Comparison of ENCODE assay signal across 9 cellular contexts in genomic region chr6:142927904-142928303, GRCh38. TPM values are rescaled to one million over a fixed set of nuclear protein-coding genes. Genes with fewer than 3 reads are reported as not detected.
DNase-seq lines count a peak whose midpoint lies in the region; ATAC-seq and TF ChIP-seq lines count a peak whose summit lies in the region.
"Had no signal": no experiment of that assay in that cellular context is flagged by ENCODE, and none has a peak within 500 bp of the region (broad histone marks: within the 10 kb centered on the region; RNA-seq: fewer than 3 reads in every experiment).

No MANE protein-coding gene starts in this region.

- peak overlapping the region; percentile 50 for H3K23ac ChIP-seq in IMR-90 (ENCODE audit: low read depth, low read length)

- ATAC-seq in DND-41 (ENCODE audit: insufficient read depth, low read depth) (peak; percentile 74), IMR-90 (ENCODE audit: low read depth) (no peak), naive B cell (ENCODE audit: low read depth in 2 of 2) (peak; percentile 17 to 20), GM21786 (IDR thresholded peaks at IDR 0.05; ENCODE audit: unreplicated experiment) (no peak)

- peaks cover 29% of the 10 kb centered on the region for H3K4me1 ChIP-seq in DND-41 (ENCODE audit: insufficient read depth, low read length)
- peaks cover under 1% of the 10 kb centered on the region; the same call in 1 of the 2 replicates for H3K4me1 ChIP-seq in IMR-90 (ENCODE audit: control insufficient read depth, insufficient read depth, low read length)
- peaks cover 14% of the 10 kb centered on the region for H3K4me1 ChIP-seq in HAP-1

- no peaks in the 10 kb centered on the region for H3K36me3 ChIP-seq in DND-41 (ENCODE audit: insufficient read depth, low read length)
- no peaks in the 10 kb centered on the region for H3K36me3 ChIP-seq in IMR-90 (ENCODE audit: control insufficient read depth, insufficient read depth, low read length)
- H3K36me3 ChIP-seq in HAP-1 (replicated peaks): no peaks in the 10 kb centered on the region

- H3K4me2 ChIP-seq in DND-41 (ENCODE audit: insufficient read depth, low read length) (peak overlapping the region; percentile 71), IMR-90 (ENCODE audit: low read depth, low read length) (peak overlapping the region; percentile 87; the same call in 1 of the 2 replicates)

- H3K9me3 Mint-ChIP-seq in MCF 10A (ENCODE audit: unreplicated experiment) (no peaks in the 10 kb centered on the region), naive B cell (no peaks in the 10 kb centered on the region)

- H3K4ac ChIP-seq in IMR-90 (ENCODE audit: low read depth, low read length): no peak overlapping the region

- intact Hi-C loops in IMR-90 (cut with micrococcal nuclease): loop anchor here (1.0 to 5.0 kb wide), 2 partner anchors 25 to 81 kb away; no protein-coding TSS in a partner anchor
- intact Hi-C loops in MCF 10A (cut with micrococcal nuclease): no loop called here

- in situ Hi-C loops in IMR-90 (cut with MboI; ENCODE audit: low sequenced_read_pairs): no loop called here
- in situ Hi-C loops in HAP-1 (cut with MboI; ENCODE audit: low sequenced_read_pairs): no loop called here

- dilution Hi-C loops in IMR-90 (cut with HindIII; ENCODE audit: low sequenced_read_pairs, unreplicated experiment): no loop called here

- H2BK15ac ChIP-seq in IMR-90 (ENCODE audit: low read depth, low read length): 0 out of 3 replicates have a peak overlapping the region, but pooled peaks have one; percentile 9

- TF ChIP-seq POLR2A in IMR-90 (IDR thresholded peaks at IDR 0.05; ENCODE audit: low read depth, low read length): peak; percentile 39; the same call in 1 of the 2 replicates

- peak overlapping the region; percentile 80 for H3K9ac ChIP-seq in DND-41 (ENCODE audit: low read depth, low read length)
- peak overlapping the region; percentile 9; the same call in 1 of the 2 replicates for H3K9ac ChIP-seq in IMR-90 (ENCODE audit: low read depth, low read length)

- peak overlapping the region; percentile 64; the same call in 1 of the 2 replicates for H3K14ac ChIP-seq in IMR-90 (replicated peaks; ENCODE audit: low read depth, low read length)

- POLR2A ChIA-PET in IMR-90 (lab: Charles Lee; ENCODE audit: unreplicated experiment): no interaction called here
- POLR2A ChIA-PET in MCF 10A (lab: Yijun Ruan, JAX): interaction anchor here (0.6 to 4.3 kb wide), 14 partner anchors 13 to 523 kb away, joined by 3 to 71 read pairs (median 4); partner anchors contain the start of genes ADAT2 and PEX3

- H4K5ac ChIP-seq in IMR-90 (ENCODE audit: low read depth, low read length): no peak overlapping the region

- H3K4me3 Mint-ChIP-seq in MCF 10A (ENCODE audit: unreplicated experiment) (peak overlapping the region; percentile 84), naive B cell (peak overlapping the region; percentile 89 to 97 (median 94))

- no peak overlapping the region for H3K56ac ChIP-seq in IMR-90 (ENCODE audit: extremely low read depth, insufficient read depth, low read length)

- H3K27ac Mint-ChIP-seq in MCF 10A (ENCODE audit: low read depth, unreplicated experiment) (peak overlapping the region; percentile 92), naive B cell (peak overlapping the region; percentile 96 to 100 (median 98))

- H4K91ac ChIP-seq in IMR-90 (ENCODE audit: insufficient read depth, low read depth, low read length): no peak overlapping the region

- H3K9me3 ChIP-seq in DND-41 (ENCODE audit: insufficient read depth, low read length, severe bottlenecking) (no peaks in the 10 kb centered on the region), IMR-90 (ENCODE audit: control insufficient read depth, insufficient read depth, low read length) (no peaks in the 10 kb centered on the region), HAP-1 (no peaks in the 10 kb centered on the region)

- peak; percentile 47 for DNase-seq in DND-41
- peak; percentile 12 for DNase-seq in IMR-90
- DNase-seq in MCF 10A (ENCODE audit: unreplicated experiment): no peak
- peak; percentile 15 for DNase-seq in naive B cell
- no peak for DNase-seq in NCI-H1092 treated with DMSO at 0.1 percent for 48 hours (lab: John Stamatoyannopoulos, UW)
- DNase-seq in SHP77 (lab: John Stamatoyannopoulos, UW): no peak
- no peak for DNase-seq in HAP-1 (ENCODE audit: low spot score in 2 of 2)
- DNase-seq: NCI-H526 had no signal

- TF ChIP-seq CTCF in DND-41 (IDR thresholded peaks at IDR 0.05; ENCODE audit: borderline replicate concordance, extremely low read depth, low read length, poor library complexity, severe bottlenecking) (no peak), IMR-90 (conservative IDR thresholded peaks at IDR 0.05; ENCODE audit: low read depth, low read length) (no peak), MCF 10A (IDR thresholded peaks at IDR 0.05; ENCODE audit: unreplicated experiment) (no peak)

- H3K9me1 ChIP-seq in IMR-90 (ENCODE audit: insufficient read depth, low read length): no peaks in the 10 kb centered on the region

- H3K36me3 Mint-ChIP-seq in MCF 10A (ENCODE audit: insufficient read depth, unreplicated experiment): peaks cover 6% of the 10 kb centered on the region
- H3K36me3 Mint-ChIP-seq in naive B cell: no peaks in the 10 kb centered on the region

- H3K18ac ChIP-seq in IMR-90 (ENCODE audit: low read depth, low read length): no peak overlapping the region

- H3K4me1 Mint-ChIP-seq in MCF 10A (ENCODE audit: insufficient read depth, unreplicated experiment): peaks cover 42% of the 10 kb centered on the region
- peaks cover 37 to 59% (median 58%) of the 10 kb centered on the region in 3 donors for H3K4me1 Mint-ChIP-seq in naive B cell

- H2AFZ ChIP-seq in DND-41 (ENCODE audit: low read depth, low read length): peak overlapping the region; percentile 90
- no peak overlapping the region for H2AFZ ChIP-seq in IMR-90 (replicated peaks; ENCODE audit: low read length, poor library complexity)

- H3K27me3 Mint-ChIP-seq in MCF 10A (ENCODE audit: insufficient read depth, unreplicated experiment) (no peaks in the 10 kb centered on the region), naive B cell (no peaks in the 10 kb centered on the region)

- BruUV-seq in IMR-90 (replicated peaks; lab: Mats Ljungman, UMichigan) (no TSS peak), MCF 10A (replicated peaks; lab: Mats Ljungman, UMichigan) (no TSS peak)

- H3K27me3 ChIP-seq in DND-41 (ENCODE audit: insufficient read depth, low read length, poor library complexity) (no peaks in the 10 kb centered on the region), IMR-90 (ENCODE audit: control insufficient read depth, insufficient read depth, low read length) (no peaks in the 10 kb centered on the region), HAP-1 (ENCODE audit: low read depth) (no peaks in the 10 kb centered on the region)

- 0 out of 4 replicates have a peak overlapping the region, but pooled peaks of 1 of the 2 experiments have one; percentile 20 for H4K8ac ChIP-seq in IMR-90 (ENCODE audit: low read depth in 2 of 2, low read length in 2 of 2)

- H2BK20ac ChIP-seq in IMR-90 (ENCODE audit: low read depth, low read length): no peak overlapping the region

- CTCF ChIA-PET in IMR-90 (lab: Yijun Ruan, JAX) (interaction anchor here (1.1 kb wide), 1 partner anchor 234 kb away, joined by 3 read pairs; no protein-coding TSS in a partner anchor), MCF 10A (lab: Yijun Ruan, JAX) (interaction anchor here (0.9 kb wide), 1 partner anchor 499 kb away, joined by 5 read pairs; no protein-coding TSS in a partner anchor)

- peak overlapping the region; percentile 49 for H2BK5ac ChIP-seq in IMR-90 (ENCODE audit: low read depth, low read length, poor library complexity, severe bottlenecking)

- peak overlapping the region; percentile 42; the same call in 1 of the 2 replicates for H2AK5ac ChIP-seq in IMR-90 (ENCODE audit: low read depth, low read length)

- H3K79me2 ChIP-seq in DND-41 (ENCODE audit: insufficient read depth, low read length): peaks cover 45% of the 10 kb centered on the region

- H3K27ac ChIP-seq in DND-41 (ENCODE audit: low read length) (peak overlapping the region; percentile 82), IMR-90 (ENCODE audit: insufficient read depth, low read length) (peak overlapping the region; percentile 29; the same call in 1 of the 2 replicates)

- H2AK9ac ChIP-seq in IMR-90 (replicated peaks; ENCODE audit: low read depth, low read length, poor library complexity): no peak overlapping the region

- no CpG with 5 or more reads among the region's 5 CpGs for WGBS in IMR-90 (ENCODE audit: extremely low coverage in 2 of 2, insufficient read length in 1 of 2), 2 experiments

- peak overlapping the region; percentile 16; the same call in 1 of the 2 replicates for H2BK120ac ChIP-seq in IMR-90 (ENCODE audit: low read depth, low read length)

- TF ChIP-seq RAD21 in IMR-90 (IDR thresholded peaks at IDR 0.05; ENCODE audit: low read length): no peak

- peak overlapping the region; percentile 33 to 70 for H3K4me3 ChIP-seq in DND-41 (ENCODE audit: low read depth in 1 of 2, low read length in 2 of 2)
- H3K4me3 ChIP-seq in IMR-90 (ENCODE audit: insufficient read depth, low read depth, low read length): no peak overlapping the region
- H3K4me3 ChIP-seq in HAP-1: no peak overlapping the region

- peaks cover 16 to 44% of the 10 kb centered on the region in 2 experiments; a peak in 3 of 4 replicates for H3K79me1 ChIP-seq in IMR-90 (ENCODE audit: low read depth in 1 of 2, low read length in 2 of 2)

- H4K20me1 ChIP-seq in DND-41 (ENCODE audit: insufficient read depth, low read length) (no peaks in the 10 kb centered on the region), IMR-90 (ENCODE audit: insufficient read depth, low read length) (no peaks in the 10 kb centered on the region; the same call in 1 of the 2 replicates)

TF ChIP-seq in IMR-90, 13 proteins besides CTCF, POLR2A, EP300 and RAD21 (continues in another document):
- TF ChIP-seq CEBPB (IDR thresholded peaks at IDR 0.05; ENCODE audit: low read depth, low read length): no peak
- no peak for TF ChIP-seq RCOR1 (IDR thresholded peaks at IDR 0.05; ENCODE audit: insufficient replicate concordance, low read length)
- TF ChIP-seq USF2 (IDR thresholded peaks at IDR 0.05; ENCODE audit: low read depth, low read length): no peak
- no peak for TF ChIP-seq CHD1 (IDR thresholded peaks at IDR 0.05; ENCODE audit: low read depth, low read length)

RNA-seq across cellular contexts. Expression of gene HIVEP2, which starts 17.1 kb away (rescaled TPM):
- 11.1 and 11.3 TPM in 2 replicates for total RNA-seq in IMR-90 (2012; rRNA removed)
- 4.2 and 4.3 TPM in 2 replicates for polyA plus RNA-seq in IMR-90 (2012; rRNA removed)
- 1.4 and 1.5 TPM in 2 replicates for polyA plus RNA-seq in IMR-90 (2012; cell fraction: cytosol; rRNA removed)
- polyA plus RNA-seq in IMR-90 (2012; cell fraction: nucleus; rRNA removed; ENCODE audit: low replicate concordance): 2.9 and 6.6 TPM in 2 replicates
- 22.5 and 23.6 TPM in 2 replicates for total RNA-seq in MCF 10A (2022)
- 10 to 100 TPM in 1 of 6 donors, 1 to 10 TPM in 5; 2.7 to 10.2 (median 5.4) TPM for polyA plus RNA-seq in naive B cell (ENCODE audit: low read depth in 6 of 6)

Comparison
In these comparisons a context has a peak if more than half of its experiments do, and no peak if none do; other contexts are left out.
1. ATAC-seq: peak in DND-41 (single experiment) and naive B cell (2 of 2); none in IMR-90 (single experiment) and GM21786 (single experiment).
2. DNase-seq: peak in DND-41 (single experiment), IMR-90 (single experiment) and naive B cell (single experiment); none in MCF 10A (single experiment), NCI-H1092 treated with DMSO at 0.1 percent for 48 hours (single experiment), SHP77 (0 of 2) and HAP-1 (0 of 2).
3. H3K4me3 ChIP-seq: peak in DND-41 (2 of 2); none in IMR-90 (single experiment) and HAP-1 (single experiment).